In genomic region chrX:138847930-138848329, GRCh38 we compare ENCODE assay signal across 19 cellular contexts.
DNase-seq lines count a peak whose midpoint lies in the region; ATAC-seq and TF ChIP-seq lines count a peak whose summit lies in the region.
"Had no signal": no experiment of that assay in that cellular context is flagged by ENCODE, and none has a peak within 500 bp of the region (broad histone marks: within the 10 kb centered on the region; RNA-seq: fewer than 3 reads in every experiment).

No MANE protein-coding gene starts in this region.

- H3K27me3 ChIP-seq in left ventricle myocardium inferior (ENCODE audit: low read depth) = no peaks in the 10 kb centered on the region
- H3K27me3 ChIP-seq in right cardiac atrium (ENCODE audit: control insufficient read depth, insufficient read depth) = no peaks in the 10 kb centered on the region
- H3K27me3 ChIP-seq: BE2C had no signal

- H3K4me3 Mint-ChIP-seq in type B pancreatic cell = no peak overlapping the region
- H3K4me3 Mint-ChIP-seq: activated CD4-positive, alpha-beta T cell treated with anti-CD3 and anti-CD28 coated beads for 36 hours; activated T-cell treated with anti-CD3 and anti-CD28 coated beads, Interleukin-2, amount 50 U/mL, for 72 hours; HFFc6 had no signal

- no peaks in the 10 kb centered on the region for H3K36me3 Mint-ChIP-seq in type B pancreatic cell

- H3K27ac ChIP-seq in left ventricle myocardium inferior (replicated peaks) (no peak overlapping the region), right cardiac atrium (ENCODE audit: low read length) (no peak overlapping the region), VCaP (no peak overlapping the region)

- DNase-seq in left ventricle myocardium inferior = no peak
- DNase-seq in right cardiac atrium = no peak
- peak; percentile 32 for DNase-seq in fibroblast of villous mesenchyme (ENCODE audit: low read depth)
- DNase-seq in type B pancreatic cell (ENCODE audit: extremely low spot score, unreplicated experiment) = no peak
- no peak for DNase-seq in germinal center (ENCODE audit: low spot score)
- DNase-seq in OCI-M2 (lab: John Stamatoyannopoulos, UW; ENCODE audit: unreplicated experiment) = no peak
- DNase-seq in NCI-H2107 treated with DMSO at 0.1 percent for 48 hours (lab: John Stamatoyannopoulos, UW; ENCODE audit: unreplicated experiment) = no peak
- DNase-seq: activated CD4-positive, alpha-beta T cell treated with anti-CD3 and anti-CD28 coated beads for 36 hours; activated T-cell treated with anti-CD3 and anti-CD28 coated beads, Interleukin-2, amount 50 U/mL, for 72 hours; amniotic stem cell; BE2C; effector memory CD4-positive, alpha-beta T cell; HFFc6; hippocampal formation; NK-92 treated with Interleukin-12 subunit alpha and Interleukin-12 subunit beta, amount 100 ng/mL, for 24 hours; posterior cingulate gyrus; stimulated activated CD4-positive, alpha-beta T cell treated with anti-CD3 and anti-CD28 coated beads, Interleukin-2, amount 100 ng/mL, for 24 hours; stimulated activated naive CD8-positive, alpha-beta T cell treated with anti-CD3 and anti-CD28 coated beads, Interleukin-15, Interleukin-2, amounts not matched to agents 100 U/mL and 50 U/mL, for 24 hours had no signal

- H3K4me1 ChIP-seq in left ventricle myocardium inferior (no peaks in the 10 kb centered on the region), right cardiac atrium (ENCODE audit: control insufficient read depth, insufficient read depth, low read length) (no peaks in the 10 kb centered on the region)
- H3K4me1 ChIP-seq: BE2C had no signal

- H3K4me3 ChIP-seq in left ventricle myocardium inferior = no peak overlapping the region
- H3K4me3 ChIP-seq in right cardiac atrium (ENCODE audit: low read length) = no peak overlapping the region
- H3K4me3 ChIP-seq in fibroblast of villous mesenchyme (ENCODE audit: low read depth, low read length) = no peak overlapping the region

- no peaks in the 10 kb centered on the region for H3K4me1 Mint-ChIP-seq in type B pancreatic cell (ENCODE audit: unreplicated experiment)
- H3K4me1 Mint-ChIP-seq: activated CD4-positive, alpha-beta T cell treated with anti-CD3 and anti-CD28 coated beads for 36 hours had no signal

- intact Hi-C loops in left ventricle myocardium inferior (cut with micrococcal nuclease) (no loop called here), right cardiac atrium (cut with DNase I) (no loop called here)

- WGBS in right cardiac atrium = 30% methylated on average over 3 of the region's 3 CpGs

- H3K9me3 ChIP-seq in left ventricle myocardium inferior (replicated peaks) (no peaks in the 10 kb centered on the region), right cardiac atrium (ENCODE audit: control insufficient read depth, low read length) (no peaks in the 10 kb centered on the region)
- H3K9me3 ChIP-seq: BE2C had no signal

- ATAC-seq in right cardiac atrium = no peak
- ATAC-seq: activated CD4-positive, alpha-beta T cell treated with anti-CD3 and anti-CD28 coated beads for 36 hours; activated T-cell treated with anti-CD3 and anti-CD28 coated beads, Interleukin-2, amount 50 U/mL, for 72 hours; stimulated activated naive CD8-positive, alpha-beta T cell treated with anti-CD3 and anti-CD28 coated beads, Interleukin-15, Interleukin-2, amounts not matched to agents 100 U/mL and 50 U/mL, for 24 hours had no signal

- no peaks in the 10 kb centered on the region for H3K9me3 Mint-ChIP-seq in type B pancreatic cell
- H3K9me3 Mint-ChIP-seq: activated T-cell treated with anti-CD3 and anti-CD28 coated beads, Interleukin-2, amount 50 U/mL, for 72 hours; HFFc6 had no signal

- H3K27ac Mint-ChIP-seq in type B pancreatic cell = no peak overlapping the region
- H3K27ac Mint-ChIP-seq: activated CD4-positive, alpha-beta T cell treated with anti-CD3 and anti-CD28 coated beads for 36 hours; activated T-cell treated with anti-CD3 and anti-CD28 coated beads, Interleukin-2, amount 50 U/mL, for 72 hours; HFFc6 had no signal

- no peaks in the 10 kb centered on the region for H3K36me3 ChIP-seq in left ventricle myocardium inferior
- H3K36me3 ChIP-seq: BE2C had no signal

- peak; percentile 25 for TF ChIP-seq CTCF in left ventricle myocardium inferior (IDR thresholded peaks at IDR 0.05; ENCODE audit: borderline replicate concordance)
- peak; percentile 49 for TF ChIP-seq CTCF in VCaP (conservative IDR thresholded peaks at IDR 0.05)
- peak; percentile 17 for TF ChIP-seq CTCF in fibroblast of villous mesenchyme (IDR thresholded peaks at IDR 0.05; ENCODE audit: insufficient read depth, low read depth, low read length)
- TF ChIP-seq CTCF in type B pancreatic cell (conservative IDR thresholded peaks at IDR 0.05) = peak; percentile 47

- peaks cover 9% of the 10 kb centered on the region for H3K27me3 Mint-ChIP-seq in type B pancreatic cell
- H3K27me3 Mint-ChIP-seq: activated CD4-positive, alpha-beta T cell treated with anti-CD3 and anti-CD28 coated beads for 36 hours had no signal
